ENCODE assay signal across 11 cellular contexts in genomic region chr10:59814878-59815277, GRCh38.
"Had no signal": no experiment of that assay in that cellular context is flagged by ENCODE, and none has a peak within 500 bp of the region (broad histone marks: within the 10 kb centered on the region; RNA-seq: fewer than 3 reads in every experiment).

No MANE protein-coding gene starts in this region.

- H3K27me3 ChIP-seq: gastrocnemius medialis, hepatocyte, pancreas, stomach had no signal

- H2AFZ ChIP-seq: hepatocyte had no signal

- DNase-seq: activated CD4-positive, alpha-beta T cell treated with anti-CD3 and anti-CD28 coated beads for 4 hours; activated naive CD4-positive, alpha-beta T cell treated with anti-CD3 and anti-CD28 coated beads, Interleukin-2, amount 10 ng/mL, durations not matched to agents 7 days and 5 days; effector CD8-positive, alpha-beta T cell; gastrocnemius medialis; pancreas; retina; stimulated activated CD4-positive, alpha-beta T cell treated with anti-CD3 and anti-CD28 coated beads, Interleukin-4, amount 100 ng/mL, for 1 hour; stimulated activated CD8-positive, alpha-beta memory T cell treated with anti-CD3 and anti-CD28 coated beads, Interleukin-4, amount 100 ng/mL, for 48 hours; stomach had no signal

- H3K4me2 ChIP-seq: hepatocyte had no signal

- H3K27ac ChIP-seq: coronary artery, gastrocnemius medialis, hepatocyte, pancreas, stomach had no signal

- FAIRE-seq: pancreas had no signal

- H3K4me3 ChIP-seq: coronary artery, gastrocnemius medialis, hepatocyte, pancreas, stomach had no signal

- H3K4me1 ChIP-seq: pancreas had no signal

- H3K9me3 ChIP-seq: gastrocnemius medialis, pancreas, stomach had no signal

- ATAC-seq: gastrocnemius medialis had no signal
